ENCODE assay signal across 8 cellular contexts in the genomic region with DNA sequence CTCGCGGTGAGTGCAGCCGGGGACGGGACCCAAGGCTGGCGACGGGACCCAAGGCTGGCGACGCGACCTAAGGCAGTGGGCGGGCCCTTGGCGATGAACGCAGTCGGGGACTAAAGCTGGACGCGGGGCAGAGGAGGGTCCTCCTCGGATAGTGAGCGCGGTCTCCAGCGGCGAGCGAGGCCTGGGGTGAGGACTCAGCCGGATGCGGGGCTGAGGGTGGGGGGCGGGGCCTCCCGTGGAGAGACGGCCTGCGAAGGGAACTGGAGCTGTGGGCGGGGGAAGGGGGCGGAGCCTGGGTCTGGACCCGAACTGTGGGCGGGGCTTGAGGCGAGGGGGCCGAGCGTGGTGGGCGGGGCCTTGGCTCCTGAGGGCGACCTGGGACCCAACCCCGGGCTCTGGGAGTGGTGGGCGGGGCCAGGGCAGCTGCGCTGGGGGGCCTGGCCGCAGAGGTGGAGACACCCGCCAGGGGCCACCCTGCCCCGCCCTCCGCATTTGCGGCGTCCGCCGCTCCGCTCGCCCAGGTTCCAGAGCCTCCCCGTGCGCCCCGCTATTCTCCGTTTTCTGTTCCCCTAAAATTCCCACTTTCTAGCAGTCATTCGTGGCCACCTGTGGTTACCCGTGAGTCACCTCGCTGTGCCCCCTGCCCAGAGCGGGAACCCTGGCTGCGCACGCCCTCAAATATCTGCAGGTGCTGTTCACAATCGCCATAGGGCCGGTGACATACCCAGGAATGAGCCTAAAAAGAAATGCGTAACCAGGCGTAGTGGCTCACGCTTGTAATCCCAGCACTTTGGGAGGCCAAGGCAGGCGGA. TPM values are rescaled to one million over a fixed set of nuclear protein-coding genes. Genes with fewer than 3 reads are reported as not detected.
DNase-seq lines count a peak whose midpoint lies in the region; ATAC-seq and TF ChIP-seq lines count a peak whose summit lies in the region.

No MANE protein-coding gene starts in this region.

- no peaks in the 10 kb centered on the region for H3K9me3 ChIP-seq in iPS DF 6.9 (ENCODE audit: control insufficient read depth, insufficient read depth, low read length)
- no peaks in the 10 kb centered on the region for H3K9me3 ChIP-seq in sigmoid colon

- TF ChIP-seq CTCF in brain (conservative IDR thresholded peaks at IDR 0.05), result no peak
- TF ChIP-seq CTCF in sigmoid colon (IDR thresholded peaks at IDR 0.05), result no peak

- TF ChIP-seq POLR2A in GM18526 (IDR thresholded peaks at IDR 0.05; ENCODE audit: extremely low read depth, insufficient read length), result peak; percentile 65
- TF ChIP-seq POLR2A in sigmoid colon (IDR thresholded peaks at IDR 0.05), result peak; percentile 15 to 40

- no CpG with 5 or more reads among the region's 65 CpGs for WGBS in iPS DF 6.9 (ENCODE audit: insufficient coverage, insufficient read length)
- WGBS in sigmoid colon, 2 donors, result 3 to 5% methylated on average over 65 of the region's 65 CpGs

- peaks cover 11% of the 10 kb centered on the region for H3K27me3 Mint-ChIP-seq in brain

- H3K27ac ChIP-seq in iPS DF 6.9 (ENCODE audit: low read length) (no peak overlapping the region), sigmoid colon (peak overlapping the region; percentile 95 to 98 (median 98))

- H3K4me3 ChIP-seq in iPS DF 6.9 (ENCODE audit: low read length) (peak overlapping the region; percentile 83; the same call in 1 of the 2 replicates), sigmoid colon (peak overlapping the region; percentile 64 to 88 (median 70))

- peaks cover 0 to 10% (median 4%) of the 10 kb centered on the region in 5 experiments for H3K9me3 Mint-ChIP-seq in brain

- H3K27me3 ChIP-seq in iPS DF 6.9 (ENCODE audit: control insufficient read depth, insufficient read depth, low read length), result no peaks in the 10 kb centered on the region; the same call in 1 of the 2 replicates
- no peaks in the 10 kb centered on the region for H3K27me3 ChIP-seq in sigmoid colon

- peak overlapping the region; percentile 89 to 94 (median 90) for H3K4me3 Mint-ChIP-seq in brain

- no peaks in the 10 kb centered on the region for H3K4me1 ChIP-seq in iPS DF 6.9 (ENCODE audit: control insufficient read depth, insufficient read depth, low read length)
- H3K4me1 ChIP-seq in sigmoid colon, result peaks cover 0 to 27% (median 21%) of the 10 kb centered on the region in 4 donors

- H3K27ac Mint-ChIP-seq in brain, result peak overlapping the region in 4 of 5 experiments; percentile 87 to 95 (median 93)

- ATAC-seq in HG03060 (IDR thresholded peaks at IDR 0.05; ENCODE audit: low read depth, unreplicated experiment), result peak; percentile 31

- H3K4me1 Mint-ChIP-seq in brain, result peaks cover 31% of the 10 kb centered on the region

- peaks cover 28% of the 10 kb centered on the region for H3K36me3 Mint-ChIP-seq in brain

- intact Hi-C loops in sigmoid colon (cut with DNase I), result loop anchor here (1.0 to 5.0 kb wide), 2 partner anchors 13 to 209 kb away; a partner anchor contains a TSS

- no peak for TF ChIP-seq EP300 in sigmoid colon (IDR thresholded peaks at IDR 0.05)

- H3K36me3 ChIP-seq in iPS DF 6.9 (ENCODE audit: control insufficient read depth, insufficient read depth, low read length) (no peaks in the 10 kb centered on the region), sigmoid colon (no peaks in the 10 kb centered on the region)

- DNase-seq in 8988T, result peak; percentile 93
- peak; percentile 99 for DNase-seq in NCI-H2107 (lab: John Stamatoyannopoulos, UW)
- peak; percentile 98 for DNase-seq in UCSD-AML1 (lab: John Stamatoyannopoulos, UW; ENCODE audit: unreplicated experiment)
- peak; percentile 75 for DNase-seq in iPS DF 6.9 (ENCODE audit: low read depth, low spot score)
- peak; percentile 99 for DNase-seq in sigmoid colon

RNA-seq across cellular contexts. Expression of a gene that starts 0.5 kb away (rescaled TPM):
- polyA plus RNA-seq in brain (ENCODE audit: insufficient read depth, low read depth, low replicate concordance) (36.4 TPM), sigmoid colon (10 to 100 TPM in 2 of 3 donors, 1 to 10 TPM in 1; 9.0 to 23.7 (median 12.6) TPM)
- total RNA-seq in sigmoid colon, result 10 to 100 TPM; 19.3 to 39.2 (median 28.5) TPM

RNA-seq across cellular contexts. Expression of a gene that starts 13.2 kb away (rescaled TPM):
- 127 TPM for polyA plus RNA-seq in brain (ENCODE audit: insufficient read depth, low read depth, low replicate concordance)
- 10 to 100 TPM; 38.7 to 90.6 (median 47.4) TPM for total RNA-seq in sigmoid colon
- 10 to 100 TPM; 19.8 to 49.6 (median 21.3) TPM for polyA plus RNA-seq in sigmoid colon

RNA-seq across cellular contexts. Expression of a gene that starts 53.0 kb away (rescaled TPM):
- 91.4 TPM for polyA plus RNA-seq in brain (ENCODE audit: insufficient read depth, low read depth, low replicate concordance)
- 10 to 100 TPM; 31.3 to 46.7 (median 37.1) TPM for total RNA-seq in sigmoid colon
- 10 to 100 TPM; 39.8 to 63.7 (median 51.1) TPM for polyA plus RNA-seq in sigmoid colon
